Comparison of ENCODE assay signal across 10 cellular contexts in genomic region chr12:105352940-105353635, GRCh38. TPM values are rescaled to one million over a fixed set of nuclear protein-coding genes. Genes with fewer than 3 reads are reported as not detected.
A peak's percentile ranks its signal among the peaks of the same experiment; 100 is the strongest.
DNase-seq lines count a peak whose midpoint lies in the region; ATAC-seq, FAIRE-seq and TF ChIP-seq lines count a peak whose summit lies in the region.
"Had no signal": no experiment of that assay in that cellular context is flagged by ENCODE, and none has a peak within 500 bp of the region (broad histone marks: within the 10 kb centered on the region; RNA-seq: fewer than 3 reads in every experiment).

No MANE protein-coding gene starts in this region.

- H3K27ac Mint-ChIP-seq in effector memory CD8-positive, alpha-beta T cell, result no peak overlapping the region

- no peak overlapping the region for H4K8ac ChIP-seq in IMR-90 (ENCODE audit: low read depth in 2 of 2, low read length in 2 of 2)

- TF ChIP-seq POLR2A in IMR-90 (IDR thresholded peaks at IDR 0.05; ENCODE audit: low read depth, low read length), result no peak

- no peak overlapping the region for H3K4me2 ChIP-seq in IMR-90 (ENCODE audit: low read depth, low read length)

- no CpG with 5 or more reads among the region's 9 CpGs for WGBS in IMR-90 (ENCODE audit: extremely low coverage in 2 of 2, insufficient read length in 1 of 2), 2 experiments

- no TSS peak for BruUV-seq in IMR-90 (replicated peaks; lab: Mats Ljungman, UMichigan)

- H3K36me3 Mint-ChIP-seq in effector memory CD8-positive, alpha-beta T cell (ENCODE audit: insufficient read depth), result peaks cover 8% of the 10 kb centered on the region

- peaks cover 43 to 77% of the 10 kb centered on the region in 2 experiments for H3K79me1 ChIP-seq in IMR-90 (ENCODE audit: low read depth in 1 of 2, low read length in 2 of 2)

- H4K20me1 ChIP-seq in IMR-90 (ENCODE audit: insufficient read depth, low read length), result peaks cover 65% of the 10 kb centered on the region

- TF ChIP-seq CTCF in IMR-90 (conservative IDR thresholded peaks at IDR 0.05; ENCODE audit: low read depth, low read length), result no peak
- no peak for TF ChIP-seq CTCF in D721Med (IDR thresholded peaks at IDR 0.05; ENCODE audit: insufficient read depth, missing control alignments)

- peaks cover 4% of the 10 kb centered on the region; the same call in 1 of the 2 replicates for H3K36me3 ChIP-seq in IMR-90 (ENCODE audit: control insufficient read depth, insufficient read depth, low read length)

- DNase-seq in COR-L47 (lab: John Stamatoyannopoulos, UW), result peak; percentile 68
- DNase-seq in IMR-90, result no peak
- peak; percentile 83 for DNase-seq in astrocyte of the hippocampus (ENCODE audit: low read depth, low spot score)
- peak; percentile 19 for DNase-seq in myocyte (ENCODE audit: low read depth)
- DNase-seq in D721Med (ENCODE audit: insufficient read length, low spot score), result no peak
- DNase-seq in effector memory CD8-positive, alpha-beta T cell, result no peak
- DNase-seq: activated CD8-positive, alpha-beta memory T cell treated with anti-CD3 and anti-CD28 coated beads, Interleukin-2, amount 50 U/mL, for 4 hours; anterior cingulate cortex had no signal

- H3K4me1 ChIP-seq in IMR-90 (ENCODE audit: control insufficient read depth, insufficient read depth, low read length), result peaks cover 33% of the 10 kb centered on the region

- no peak overlapping the region for H2BK15ac ChIP-seq in IMR-90 (ENCODE audit: low read depth, low read length)

- H3K23ac ChIP-seq in IMR-90 (ENCODE audit: low read depth, low read length), result no peak overlapping the region

- H2AFZ ChIP-seq in IMR-90 (replicated peaks; ENCODE audit: low read length, poor library complexity), result no peak overlapping the region

- no peaks in the 10 kb centered on the region for H3K27me3 ChIP-seq in IMR-90 (ENCODE audit: control insufficient read depth, insufficient read depth, low read length)

- H2AK9ac ChIP-seq in IMR-90 (replicated peaks; ENCODE audit: low read depth, low read length, poor library complexity), result no peak overlapping the region

- H3K27ac ChIP-seq in IMR-90 (ENCODE audit: insufficient read depth, low read length), result 0 out of 2 replicates have a peak overlapping the region, but pooled peaks have one; percentile 21

- no peaks in the 10 kb centered on the region for H3K9me3 ChIP-seq in IMR-90 (ENCODE audit: control insufficient read depth, insufficient read depth, low read length)

- CTCF ChIA-PET in IMR-90 (lab: Yijun Ruan, JAX), result no interaction called here

- dilution Hi-C loops in IMR-90 (cut with HindIII; ENCODE audit: low sequenced_read_pairs, unreplicated experiment), result no loop called here

- intact Hi-C loops in IMR-90 (cut with micrococcal nuclease), result no loop called here

- no peak for FAIRE-seq in D721Med (lab: Jason Lieb, UNC)

- H3K56ac ChIP-seq in IMR-90 (ENCODE audit: extremely low read depth, insufficient read depth, low read length), result no peak overlapping the region

- TF ChIP-seq RAD21 in IMR-90 (IDR thresholded peaks at IDR 0.05; ENCODE audit: low read length), result no peak

- no peak overlapping the region for H3K4me3 ChIP-seq in IMR-90 (ENCODE audit: insufficient read depth, low read depth, low read length)

- H3K14ac ChIP-seq in IMR-90 (replicated peaks; ENCODE audit: low read depth, low read length), result 0 out of 2 replicates have a peak overlapping the region, but pooled peaks have one; percentile 6

- no peak overlapping the region for H3K4me3 Mint-ChIP-seq in effector memory CD8-positive, alpha-beta T cell

- peak overlapping the region; percentile 31; the same call in 1 of the 2 replicates for H3K4ac ChIP-seq in IMR-90 (ENCODE audit: low read depth, low read length)

- H4K91ac ChIP-seq in IMR-90 (ENCODE audit: insufficient read depth, low read depth, low read length), result no peak overlapping the region

- no peak overlapping the region for H2BK5ac ChIP-seq in IMR-90 (ENCODE audit: low read depth, low read length, poor library complexity, severe bottlenecking)

- ATAC-seq in IMR-90 (ENCODE audit: low read depth) (no peak), GM18519 (IDR thresholded peaks at IDR 0.05; ENCODE audit: low FRiP score, unreplicated experiment) (no peak), GM21825 (IDR thresholded peaks at IDR 0.05; ENCODE audit: unreplicated experiment) (no peak)
- ATAC-seq in effector memory CD8-positive, alpha-beta T cell (replicated peaks), result no peak

- in situ Hi-C loops in IMR-90 (cut with MboI; ENCODE audit: low sequenced_read_pairs), result no loop called here

- no peak overlapping the region for H4K5ac ChIP-seq in IMR-90 (ENCODE audit: low read depth, low read length)

- POLR2A ChIA-PET in IMR-90 (lab: Charles Lee; ENCODE audit: unreplicated experiment), result interaction anchor here (0.7 kb wide), 1 partner anchor 208 kb away, joined by 3 read pairs; no protein-coding TSS in a partner anchor

- H3K18ac ChIP-seq in IMR-90 (ENCODE audit: low read depth, low read length), result no peak overlapping the region

- no peak overlapping the region for H2BK20ac ChIP-seq in IMR-90 (ENCODE audit: low read depth, low read length)

- H3K27me3 Mint-ChIP-seq in effector memory CD8-positive, alpha-beta T cell, result no peaks in the 10 kb centered on the region

- no peak overlapping the region for H3K9ac ChIP-seq in IMR-90 (ENCODE audit: low read depth, low read length)

- no peak overlapping the region for H2BK120ac ChIP-seq in IMR-90 (ENCODE audit: low read depth, low read length)

- H3K9me1 ChIP-seq in IMR-90 (ENCODE audit: insufficient read depth, low read length), result peaks cover 25% of the 10 kb centered on the region

- H2AK5ac ChIP-seq in IMR-90 (ENCODE audit: low read depth, low read length), result no peak overlapping the region; the same call in 1 of the 2 replicates

- H3K9me3 Mint-ChIP-seq in effector memory CD8-positive, alpha-beta T cell, result no peaks in the 10 kb centered on the region

- H3K4me1 Mint-ChIP-seq in effector memory CD8-positive, alpha-beta T cell (ENCODE audit: low read depth in 2 of 2), result peaks cover 47 to 63% of the 10 kb centered on the region in 2 donors

TF ChIP-seq in IMR-90, 13 proteins besides CTCF, POLR2A, EP300 and RAD21:
- TF ChIP-seq, protein P1, sequence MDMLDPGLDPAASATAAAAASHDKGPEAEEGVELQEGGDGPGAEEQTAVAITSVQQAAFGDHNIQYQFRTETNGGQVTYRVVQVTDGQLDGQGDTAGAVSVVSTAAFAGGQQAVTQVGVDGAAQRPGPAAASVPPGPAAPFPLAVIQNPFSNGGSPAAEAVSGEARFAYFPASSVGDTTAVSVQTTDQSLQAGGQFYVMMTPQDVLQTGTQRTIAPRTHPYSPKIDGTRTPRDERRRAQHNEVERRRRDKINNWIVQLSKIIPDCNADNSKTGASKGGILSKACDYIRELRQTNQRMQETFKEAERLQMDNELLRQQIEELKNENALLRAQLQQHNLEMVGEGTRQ (IDR thresholded peaks at IDR 0.05; ENCODE audit: low read depth, low read length), result peak; percentile 18; the same call in 1 of the 2 replicates
- no peak for TF ChIP-seq ELK1 (IDR thresholded peaks at IDR 0.05; ENCODE audit: borderline replicate concordance, low read depth, low read length)

RNA-seq across cellular contexts. Expression of gene C12orf75, which starts 22.6 kb away (rescaled TPM):
- total RNA-seq in IMR-90 (2012; rRNA removed), result 145 and 216 TPM in 2 replicates
- polyA plus RNA-seq in IMR-90 (2012; rRNA removed), result 264 and 278 TPM in 2 replicates
- 100 and 104 TPM in 2 replicates for polyA plus RNA-seq in IMR-90 (2012; cell fraction: cytosol; rRNA removed)
- 23.5 and 101 TPM in 2 replicates for polyA plus RNA-seq in IMR-90 (2012; cell fraction: nucleus; rRNA removed; ENCODE audit: low replicate concordance)
- 38.7 and 41.4 TPM in 2 replicates for total RNA-seq in myocyte
- polyA plus RNA-seq in myocyte (2012), result 89.8 TPM

Comparison
In these comparisons a context has a peak if more than half of its experiments do, and no peak if none do; other contexts are left out.
1. DNase-seq: peak in COR-L47 (single experiment), astrocyte of the hippocampus (single experiment) and myocyte (single experiment); none in IMR-90 (single experiment), D721Med (single experiment) and effector memory CD8-positive, alpha-beta T cell (0 of 3).